ENCODE assay signal across 7 cellular contexts in the genomic region with DNA sequence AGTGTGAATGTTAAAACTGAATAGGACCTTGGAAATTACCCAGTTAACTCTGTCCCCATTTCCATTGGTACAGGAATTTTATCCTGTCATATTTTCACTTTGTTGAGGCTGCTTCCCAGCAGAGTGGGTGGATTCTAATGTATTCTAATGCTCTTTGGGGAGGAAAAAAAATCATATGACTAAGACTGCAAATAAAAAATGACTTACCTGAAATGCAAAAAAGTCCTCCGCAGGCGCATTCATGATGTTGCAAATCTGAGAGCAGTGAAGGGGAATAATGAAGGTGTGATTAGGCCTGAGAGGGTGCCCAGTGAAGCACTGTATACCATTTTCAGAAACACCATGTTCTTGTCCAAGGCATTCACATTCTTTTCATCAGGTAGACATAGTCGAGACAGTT.
"Had no signal": no experiment of that assay in that cellular context is flagged by ENCODE, and none has a peak within 500 bp of the region (broad histone marks: within the 10 kb centered on the region; RNA-seq: fewer than 3 reads in every experiment).

No MANE protein-coding gene starts in this region.

- DNase-seq: H9, HCEC 1CT, IMR-90 had no signal

- FAIRE-seq: H1, H54, HTR-8/SVneo, K562 had no signal
